14 cellular contexts compared by ENCODE assay signal in the genomic region with DNA sequence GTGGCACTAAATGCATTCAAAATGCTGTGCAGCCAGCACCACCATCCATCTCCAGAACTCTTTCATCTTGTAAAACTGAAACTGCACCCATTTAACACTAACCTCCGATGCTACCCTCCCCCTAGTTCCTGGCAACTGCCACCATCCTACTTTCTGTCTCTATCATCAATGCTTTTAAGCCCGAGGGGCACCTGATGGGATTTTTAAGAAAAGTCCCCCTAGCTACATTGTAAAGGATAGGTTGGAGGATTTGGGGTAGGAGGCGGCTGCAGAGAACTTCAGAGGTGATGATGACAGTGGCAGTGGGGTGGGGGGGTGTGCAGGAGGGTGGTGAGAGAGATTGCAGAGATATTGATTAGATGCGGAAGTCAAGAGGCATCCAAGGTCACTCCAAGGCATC. TPM values are rescaled to one million over a fixed set of nuclear protein-coding genes. Genes with fewer than 3 reads are reported as not detected.
DNase-seq lines count a peak whose midpoint lies in the region; ATAC-seq and TF ChIP-seq lines count a peak whose summit lies in the region.
"Had no signal": no experiment of that assay in that cellular context is flagged by ENCODE, and none has a peak within 500 bp of the region (broad histone marks: within the 10 kb centered on the region; RNA-seq: fewer than 3 reads in every experiment).

No MANE protein-coding gene starts in this region.

- H3K4me3 ChIP-seq in esophagus squamous epithelium, result no peak overlapping the region
- H3K4me3 ChIP-seq: breast epithelium, testis had no signal

- DNase-seq in activated T-cell treated with anti-CD3 and anti-CD28 coated beads for 48 hours (ENCODE audit: low read depth) (peak; percentile 23), SHP77 treated with DMSO at 0.1 percent for 48 hours (lab: John Stamatoyannopoulos, UW) (no peak), NCI-H510A treated with DMSO at 0.1 percent for 48 hours (lab: John Stamatoyannopoulos, UW) (no peak), esophagus squamous epithelium (lab: John Stamatoyannopoulos, UW) (no peak)
- DNase-seq in activated T-cell treated with anti-CD3 and anti-CD28 coated beads, Interleukin-2, amount 50 U/mL, for 1 hour, result no peak
- DNase-seq in activated CD4-positive, alpha-beta memory T cell treated with anti-CD3 and anti-CD28 coated beads for 36 hours, result peak; percentile 76
- peak; percentile 16 for DNase-seq in stimulated activated CD4-positive, alpha-beta T cell treated with anti-CD3 and anti-CD28 coated beads, Interleukin-4, amount 100 ng/mL, for 24 hours
- DNase-seq: activated gamma-delta T cell, GF-D8, Kasumi-1, posterior cingulate gyrus, testis had no signal

- no peaks in the 10 kb centered on the region for H3K36me3 ChIP-seq in esophagus squamous epithelium
- H3K36me3 ChIP-seq: breast epithelium had no signal

- H3K27ac ChIP-seq in esophagus squamous epithelium, result no peak overlapping the region
- H3K27ac ChIP-seq: breast epithelium, testis had no signal

- H3K27ac Mint-ChIP-seq in activated CD4-positive, alpha-beta memory T cell treated with anti-CD3 and anti-CD28 coated beads for 36 hours, result peak overlapping the region; percentile 64

- H3K27me3 ChIP-seq in esophagus squamous epithelium, result peaks cover 0 to 6% (median 0%) of the 10 kb centered on the region in 4 donors
- H3K27me3 ChIP-seq: breast epithelium, testis had no signal

- CTCF ChIA-PET in activated CD4-positive, alpha-beta memory T cell treated with anti-CD3 and anti-CD28 coated beads for 36 hours (lab: Charles Lee), result interaction anchor here (0.9 kb wide), 1 partner anchor 11 kb away, joined by 4 read pairs; a partner anchor contains a TSS

- POLR2A ChIA-PET in activated CD4-positive, alpha-beta memory T cell treated with anti-CD3 and anti-CD28 coated beads for 36 hours (lab: Charles Lee), result interaction anchor here (1.1 to 1.5 kb wide), 2 partner anchors 11 to 14 kb away, joined by 3 to 6 read pairs; a partner anchor contains a TSS

- H3K4me1 ChIP-seq in esophagus squamous epithelium, result peaks cover 7 to 49% (median 15%) of the 10 kb centered on the region in 3 donors
- H3K4me1 ChIP-seq: breast epithelium had no signal

- H3K4me1 Mint-ChIP-seq in activated CD4-positive, alpha-beta memory T cell treated with anti-CD3 and anti-CD28 coated beads for 36 hours (ENCODE audit: low read depth), result peaks cover 31% of the 10 kb centered on the region

- H3K36me3 Mint-ChIP-seq in activated CD4-positive, alpha-beta memory T cell treated with anti-CD3 and anti-CD28 coated beads for 36 hours, result no peaks in the 10 kb centered on the region

- peak overlapping the region; percentile 52 for H3K4me3 Mint-ChIP-seq in activated CD4-positive, alpha-beta memory T cell treated with anti-CD3 and anti-CD28 coated beads for 36 hours

- 40 to 58% methylated on average over 3 to 4 of the region's 4 CpGs for WGBS in esophagus squamous epithelium, 2 donors

- peak; percentile 52 for ATAC-seq in GM19025 (IDR thresholded peaks at IDR 0.05; ENCODE audit: low read depth, unreplicated experiment)

- no peaks in the 10 kb centered on the region for H3K9me3 Mint-ChIP-seq in activated CD4-positive, alpha-beta memory T cell treated with anti-CD3 and anti-CD28 coated beads for 36 hours

- TF ChIP-seq POLR2A in esophagus squamous epithelium (IDR thresholded peaks at IDR 0.05), result no peak

- no peaks in the 10 kb centered on the region for H3K9me3 ChIP-seq in esophagus squamous epithelium
- H3K9me3 ChIP-seq: breast epithelium, testis had no signal

- intact Hi-C loops in activated CD4-positive, alpha-beta memory T cell treated with anti-CD3 and anti-CD28 coated beads for 36 hours (cut with micrococcal nuclease), result loop anchor here (1.0 kb wide), 2 partner anchors 10 to 14 kb away; no protein-coding TSS in a partner anchor
- intact Hi-C loops in esophagus squamous epithelium (cut with DNase I), result no loop called here

- no peak for TF ChIP-seq CTCF in esophagus squamous epithelium (IDR thresholded peaks at IDR 0.05)

- no peaks in the 10 kb centered on the region for H3K27me3 Mint-ChIP-seq in activated CD4-positive, alpha-beta memory T cell treated with anti-CD3 and anti-CD28 coated beads for 36 hours

RNA-seq across cellular contexts. Expression of a gene that starts 10.8 kb away (rescaled TPM):
- total RNA-seq in activated CD4-positive, alpha-beta memory T cell treated with anti-CD3 and anti-CD28 coated beads for 36 hours, result 100 to 1,000 TPM; 495 to 541 TPM
- 100 to 1,000 TPM; 141 to 442 (median 227) TPM for total RNA-seq in esophagus squamous epithelium

Comparison
In these comparisons a context has a peak if more than half of its experiments do, and no peak if none do; other contexts are left out.
1. DNase-seq: peak in activated T-cell treated with anti-CD3 and anti-CD28 coated beads for 48 hours (single experiment), activated CD4-positive, alpha-beta memory T cell treated with anti-CD3 and anti-CD28 coated beads for 36 hours (single experiment) and stimulated activated CD4-positive, alpha-beta T cell treated with anti-CD3 and anti-CD28 coated beads, Interleukin-4, amount 100 ng/mL, for 24 hours (single experiment); none in activated T-cell treated with anti-CD3 and anti-CD28 coated beads, Interleukin-2, amount 50 U/mL, for 1 hour (single experiment), SHP77 treated with DMSO at 0.1 percent for 48 hours (single experiment), NCI-H510A treated with DMSO at 0.1 percent for 48 hours (single experiment) and esophagus squamous epithelium (single experiment).